In the genomic region with DNA sequence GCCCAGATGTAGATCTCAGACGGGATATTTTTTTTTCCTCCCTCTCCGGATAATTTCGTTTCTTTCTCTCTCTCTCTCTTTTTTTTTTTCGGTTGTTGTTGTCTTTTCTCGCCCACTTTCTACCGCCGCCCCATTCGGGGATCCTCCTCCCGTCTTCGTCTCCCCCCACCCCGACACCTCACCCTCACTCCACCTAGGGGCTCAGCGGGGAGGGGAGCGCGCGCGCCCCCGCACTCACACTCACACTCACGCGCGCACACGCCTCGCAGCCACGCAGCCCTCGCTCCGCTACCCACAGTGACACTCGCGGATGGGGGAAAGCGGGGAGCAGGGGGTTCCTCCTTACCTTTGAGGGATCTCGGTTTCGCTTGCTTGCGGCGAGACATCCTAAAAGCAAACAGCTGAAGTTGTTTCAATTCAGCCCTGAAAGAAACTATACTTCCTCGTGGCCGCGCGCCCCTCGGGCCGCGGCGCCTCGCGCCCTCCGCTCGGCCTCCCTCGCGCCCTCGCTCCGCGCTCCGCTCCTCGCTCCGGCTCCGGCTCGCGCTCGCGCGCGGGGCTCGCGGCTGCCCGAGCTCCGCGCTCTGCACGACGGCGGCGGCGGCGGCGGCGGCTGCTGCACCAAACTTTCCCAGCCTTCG, we compare ENCODE assay signal across 8 cellular contexts. TPM values are rescaled to one million over a fixed set of nuclear protein-coding genes. Genes with fewer than 3 reads are reported as not detected.
DNase-seq lines count a peak whose midpoint lies in the region; ATAC-seq and TF ChIP-seq lines count a peak whose summit lies in the region.

No MANE protein-coding gene starts in this region.

- no peaks in the 10 kb centered on the region for H3K9me3 Mint-ChIP-seq in activated CD4-positive, alpha-beta T cell treated with anti-CD3 and anti-CD28 coated beads, Interleukin-2, amount 10 ng/mL, durations not matched to agents 7 days and 5 days
- H3K9me3 Mint-ChIP-seq in activated T-cell treated with anti-CD3 and anti-CD28 coated beads, Interleukin-2, amount 50 U/mL, for 72 hours: no peaks in the 10 kb centered on the region

- peak overlapping the region; percentile 97 for H2BK12ac ChIP-seq in neuronal stem cell (ENCODE audit: low read length)

- H3K27me3 Mint-ChIP-seq in activated CD4-positive, alpha-beta T cell treated with anti-CD3 and anti-CD28 coated beads, Interleukin-2, amount 10 ng/mL, durations not matched to agents 7 days and 5 days: peaks cover 76% of the 10 kb centered on the region
- peaks cover 70% of the 10 kb centered on the region for H3K27me3 Mint-ChIP-seq in activated T-cell treated with anti-CD3 and anti-CD28 coated beads, Interleukin-2, amount 50 U/mL, for 72 hours (ENCODE audit: low read depth)

- no peak overlapping the region for H4K8ac ChIP-seq in neuronal stem cell (ENCODE audit: low read depth, low read length)

- peak overlapping the region; percentile 91 for H2BK120ac ChIP-seq in neuronal stem cell (ENCODE audit: low read depth, low read length)

- H2AFZ ChIP-seq in neuronal stem cell (ENCODE audit: low read length): peak overlapping the region; percentile 21

- peak overlapping the region; percentile 100 for H3K4ac ChIP-seq in neuronal stem cell (ENCODE audit: low read length)

- peak overlapping the region; percentile 99 for H3K9ac ChIP-seq in neuronal stem cell (ENCODE audit: low read depth, low read length, poor library complexity)

- no peaks in the 10 kb centered on the region for H3K36me3 ChIP-seq in neuronal stem cell (replicated peaks in 1 of 2; ENCODE audit: control insufficient read depth in 2 of 2, insufficient read depth in 2 of 2, low read length in 2 of 2)

- peaks cover 14% of the 10 kb centered on the region for H3K4me1 Mint-ChIP-seq in activated CD4-positive, alpha-beta T cell treated with anti-CD3 and anti-CD28 coated beads, Interleukin-2, amount 10 ng/mL, durations not matched to agents 7 days and 5 days
- H3K4me1 Mint-ChIP-seq in activated T-cell treated with anti-CD3 and anti-CD28 coated beads, Interleukin-2, amount 50 U/mL, for 72 hours (ENCODE audit: low read depth): peaks cover 16% of the 10 kb centered on the region

- H3K27me3 ChIP-seq in HL-60 (ENCODE audit: insufficient read depth, poor library complexity, severe bottlenecking) (peaks cover 76% of the 10 kb centered on the region), neuronal stem cell (ENCODE audit: control insufficient read depth in 3 of 3, insufficient read depth in 3 of 3, low read depth in 1 of 3, low read length in 3 of 3) (no peaks in the 10 kb centered on the region)

- 0 out of 2 replicates have a peak overlapping the region, but pooled peaks have one; percentile 3 for H3K4me3 ChIP-seq in HL-60 (replicated peaks; ENCODE audit: insufficient read depth, low read length)
- peak overlapping the region; percentile 76 to 100 for H3K4me3 ChIP-seq in neuronal stem cell (ENCODE audit: low read length in 2 of 2)

- peak overlapping the region; percentile 52 for H3K4me2 ChIP-seq in neuronal stem cell (ENCODE audit: insufficient read depth, low read length, poor library complexity, severe bottlenecking)

- peaks cover 5% of the 10 kb centered on the region for H3K36me3 Mint-ChIP-seq in activated CD4-positive, alpha-beta T cell treated with anti-CD3 and anti-CD28 coated beads, Interleukin-2, amount 10 ng/mL, durations not matched to agents 7 days and 5 days (ENCODE audit: low read depth)
- H3K36me3 Mint-ChIP-seq in activated T-cell treated with anti-CD3 and anti-CD28 coated beads, Interleukin-2, amount 50 U/mL, for 72 hours (ENCODE audit: insufficient read depth in 2 of 2): peaks cover 3 to 4% of the 10 kb centered on the region in 2 donors

- peak overlapping the region; percentile 99 for H2BK5ac ChIP-seq in neuronal stem cell (ENCODE audit: low read length)

- H3K27ac ChIP-seq in HL-60 (replicated peaks) (no peak overlapping the region), neuronal stem cell (replicated peaks; ENCODE audit: low read length) (peak overlapping the region; percentile 97)

- no CpG with 5 or more reads among the region's 73 CpGs for WGBS in neuronal stem cell (ENCODE audit: extremely low coverage in 2 of 2, insufficient read length in 2 of 2, insufficient replicate concordance in 1 of 2), 2 donors

- H2BK15ac ChIP-seq in neuronal stem cell (ENCODE audit: low read length): peak overlapping the region; percentile 26

- H3K14ac ChIP-seq in neuronal stem cell (ENCODE audit: low read length): peak overlapping the region; percentile 98

- POLR2A ChIA-PET in activated CD4-positive, alpha-beta T cell treated with anti-CD3 and anti-CD28 coated beads, Interleukin-2, amount 10 ng/mL, durations not matched to agents 7 days and 5 days (lab: Charles Lee): interaction anchor here (0.7 kb wide), 1 partner anchor 383 kb away, joined by 3 read pairs; no protein-coding TSS in a partner anchor

- H2AK5ac ChIP-seq in neuronal stem cell (ENCODE audit: low read depth, low read length): peak overlapping the region; percentile 96

- H3K4me3 Mint-ChIP-seq in activated CD4-positive, alpha-beta T cell treated with anti-CD3 and anti-CD28 coated beads, Interleukin-2, amount 10 ng/mL, durations not matched to agents 7 days and 5 days: peak overlapping the region; percentile 71
- H3K4me3 Mint-ChIP-seq in activated T-cell treated with anti-CD3 and anti-CD28 coated beads, Interleukin-2, amount 50 U/mL, for 72 hours: peak overlapping the region; percentile 91 to 92

- H3K4me1 ChIP-seq in neuronal stem cell (ENCODE audit: control insufficient read depth in 2 of 2, insufficient read depth in 1 of 2, low read depth in 1 of 2, low read length in 2 of 2): peaks cover 2 to 32% of the 10 kb centered on the region in 2 donors

- no peaks in the 10 kb centered on the region for H3K9me3 ChIP-seq in neuronal stem cell (replicated peaks in 1 of 2; ENCODE audit: control insufficient read depth in 2 of 2, insufficient read depth in 1 of 2, low read depth in 1 of 2, low read length in 2 of 2)

- H3K27ac Mint-ChIP-seq in activated CD4-positive, alpha-beta T cell treated with anti-CD3 and anti-CD28 coated beads, Interleukin-2, amount 10 ng/mL, durations not matched to agents 7 days and 5 days: no peak overlapping the region
- H3K27ac Mint-ChIP-seq in activated T-cell treated with anti-CD3 and anti-CD28 coated beads, Interleukin-2, amount 50 U/mL, for 72 hours: no peak overlapping the region

- H4K91ac ChIP-seq in neuronal stem cell (ENCODE audit: low read depth, low read length, poor library complexity): peak overlapping the region; percentile 91

- TF ChIP-seq CTCF in HL-60 (IDR thresholded peaks at IDR 0.05; ENCODE audit: insufficient read depth, low read length): no peak

- ATAC-seq in activated T-cell treated with anti-CD3 and anti-CD28 coated beads, Interleukin-2, amount 50 U/mL, for 72 hours (replicated peaks in 1 of 2): peak in 1 of 2 donors; percentile 36
- ATAC-seq in HG02840 (IDR thresholded peaks at IDR 0.05; ENCODE audit: low FRiP score, unreplicated experiment): no peak
- no peak for ATAC-seq in GM21737 (IDR thresholded peaks at IDR 0.05; ENCODE audit: unreplicated experiment)

- peak overlapping the region; percentile 99 for H3K23ac ChIP-seq in neuronal stem cell (ENCODE audit: low read depth, low read length, poor library complexity)

- no peak for DNase-seq in activated CD4-positive, alpha-beta T cell treated with anti-CD3 and anti-CD28 coated beads, Interleukin-2, amount 10 ng/mL, durations not matched to agents 7 days and 5 days
- DNase-seq in activated CD4-positive, alpha-beta T cell treated with anti-CD3 and anti-CD28 coated beads, Interleukin-2, amount 50 U/mL, for 1 hour: no peak
- DNase-seq in HL-60 (ENCODE audit: low read depth in 1 of 2, low spot score in 1 of 2) (no peak), glomerular visceral epithelial cell (ENCODE audit: extremely low spot score) (peak; percentile 37), neuronal stem cell (ENCODE audit: low spot score) (peak; percentile 31)
- DNase-seq in activated T-cell treated with anti-CD3 and anti-CD28 coated beads, Interleukin-2, amount 50 U/mL, for 72 hours: peak; percentile 19 to 22

- peaks cover 2% of the 10 kb centered on the region for H3K79me1 ChIP-seq in neuronal stem cell (ENCODE audit: low read depth, low read length)

- peak overlapping the region; percentile 100 for H3K18ac ChIP-seq in neuronal stem cell (ENCODE audit: low read length)

- CTCF ChIA-PET in activated CD4-positive, alpha-beta T cell treated with anti-CD3 and anti-CD28 coated beads, Interleukin-2, amount 10 ng/mL, durations not matched to agents 7 days and 5 days (lab: Charles Lee): no interaction called here

RNA-seq across cellular contexts. Expression of gene ZNF521, which starts 1.3 kb away (rescaled TPM):
- total RNA-seq in activated CD4-positive, alpha-beta T cell treated with anti-CD3 and anti-CD28 coated beads, Interleukin-2, amount 10 ng/mL, durations not matched to agents 7 days and 5 days: not detected
- not detected for total RNA-seq in activated T-cell treated with anti-CD3 and anti-CD28 coated beads, Interleukin-2, amount 50 U/mL, for 72 hours
- 68.4 TPM for polyA plus RNA-seq in neuronal stem cell (2013, experiment 1 of 2)
- polyA plus RNA-seq in neuronal stem cell (2013, experiment 2 of 2): 71.0 TPM

Comparison
In these comparisons a context has a peak if more than half of its experiments do, and no peak if none do; other contexts are left out.
1. DNase-seq: peak in activated T-cell treated with anti-CD3 and anti-CD28 coated beads, Interleukin-2, amount 50 U/mL, for 72 hours (2 of 2), glomerular visceral epithelial cell (single experiment) and neuronal stem cell (single experiment); none in activated CD4-positive, alpha-beta T cell treated with anti-CD3 and anti-CD28 coated beads, Interleukin-2, amount 10 ng/mL, durations not matched to agents 7 days and 5 days (single experiment), activated CD4-positive, alpha-beta T cell treated with anti-CD3 and anti-CD28 coated beads, Interleukin-2, amount 50 U/mL, for 1 hour (single experiment) and HL-60 (0 of 2).